17 cellular contexts compared by ENCODE assay signal in the genomic region with DNA sequence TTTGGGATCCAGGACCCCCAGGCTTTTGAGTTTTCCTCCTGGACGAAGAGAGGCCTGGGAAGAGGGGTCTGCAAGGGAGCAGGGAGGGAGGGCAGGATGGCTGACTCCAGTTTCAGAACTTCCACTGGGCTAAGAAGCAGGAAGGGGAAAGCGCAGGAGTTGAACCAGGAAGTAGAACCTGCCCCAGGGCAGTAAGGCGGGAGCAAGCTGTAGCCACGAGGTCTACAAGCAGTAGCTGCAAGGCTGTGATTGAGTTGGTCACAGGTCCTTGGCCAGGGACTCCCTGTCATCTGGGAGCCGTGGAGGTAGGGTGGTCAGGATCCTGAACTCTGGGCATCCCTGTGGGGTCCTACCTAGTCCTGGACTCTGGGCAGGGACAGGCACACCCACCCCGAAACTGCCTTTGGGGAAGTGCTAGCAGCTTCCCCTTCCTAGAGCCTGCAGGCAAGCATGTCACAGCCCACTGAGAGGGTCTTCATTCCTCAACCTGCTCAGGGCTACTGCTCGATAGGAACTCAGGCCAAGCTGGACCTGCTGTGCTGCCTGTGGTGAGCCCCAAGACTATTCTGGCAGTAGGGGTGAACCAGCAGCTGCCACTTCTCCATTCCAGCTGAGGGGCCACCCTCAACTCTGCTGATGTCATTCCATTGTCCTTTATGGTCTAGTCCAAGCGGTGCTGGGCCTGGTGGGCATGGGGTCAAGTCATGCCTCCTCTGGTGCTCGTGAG. TPM values are rescaled to one million over a fixed set of nuclear protein-coding genes. Genes with fewer than 3 reads are reported as not detected.
A peak's percentile ranks its signal among the peaks of the same experiment; 100 is the strongest.
DNase-seq lines count a peak whose midpoint lies in the region; ATAC-seq and TF ChIP-seq lines count a peak whose summit lies in the region.
"Had no signal": no experiment of that assay in that cellular context is flagged by ENCODE, and none has a peak within 500 bp of the region (broad histone marks: within the 10 kb centered on the region; RNA-seq: fewer than 3 reads in every experiment).

No MANE protein-coding gene starts in this region.

- TF ChIP-seq CTCF in HEK293 (tag by site-specific recombination; IDR thresholded peaks at IDR 0.05), result no peak
- no peak for TF ChIP-seq CTCF in OCI-LY3 (IDR thresholded peaks at IDR 0.05; ENCODE audit: low read depth, low read length)
- TF ChIP-seq CTCF in coronary artery (IDR thresholded peaks at IDR 0.05), result no peak

- CTCF ChIA-PET in HEK293 (lab: Yijun Ruan, JAX), result interaction anchor here (0.9 to 6.2 kb wide), 7 partner anchors 8 to 95 kb away, joined by 4 to 56 read pairs (median 6); no protein-coding TSS in a partner anchor

- no peaks in the 10 kb centered on the region for H3K9me3 ChIP-seq in HEK293 (ENCODE audit: control insufficient read depth, insufficient read depth, low read depth, low read length)
- no peaks in the 10 kb centered on the region for H3K9me3 ChIP-seq in OCI-LY3 (ENCODE audit: insufficient read depth, low read length)
- H3K9me3 ChIP-seq in esophagus (ENCODE audit: control insufficient read depth in 2 of 2, insufficient read depth in 1 of 2, low read depth in 1 of 2, low read length in 1 of 2), result no peaks in the 10 kb centered on the region
- H3K9me3 ChIP-seq: BE2C, left lung had no signal

- ATAC-seq in stimulated activated effector memory CD8-positive, alpha-beta T cell treated with anti-CD3 and anti-CD28 coated beads, Interleukin-12 subunit alpha, Interleukin-12 subunit beta, amount 100 ng/mL, for 72 hours, result no peak
- ATAC-seq: left lung had no signal

- H3K9ac ChIP-seq in OCI-LY3 (ENCODE audit: low read length), result peak overlapping the region; percentile 0; the same call in 1 of the 2 replicates

- H3K79me2 ChIP-seq in OCI-LY3 (ENCODE audit: low read length), result peaks cover 11% of the 10 kb centered on the region; the same call in 1 of the 2 replicates

- H3K4me1 Mint-ChIP-seq in stimulated activated effector memory CD8-positive, alpha-beta T cell treated with anti-CD3 and anti-CD28 coated beads, Interleukin-12 subunit alpha, Interleukin-12 subunit beta, amount 100 ng/mL, for 72 hours, result peaks cover 58% of the 10 kb centered on the region

- H2AFZ ChIP-seq in OCI-LY3 (ENCODE audit: low read depth, low read length), result no peak overlapping the region; the same call in 1 of the 2 replicates

- DNase-seq in stimulated activated effector memory CD8-positive, alpha-beta T cell treated with anti-CD3 and anti-CD28 coated beads, Interleukin-12 subunit alpha, Interleukin-12 subunit beta, amount 100 ng/mL, for 72 hours (ENCODE audit: low spot score in 2 of 2), result no peak
- DNase-seq in NCI-H2029 (lab: John Stamatoyannopoulos, UW) (no peak), HCEC 1CT (no peak), iPS-NIHi7 (ENCODE audit: extremely low spot score) (no peak), coronary artery (ENCODE audit: low spot score) (no peak)
- DNase-seq: activated CD4-positive, alpha-beta T cell treated with anti-CD3 and anti-CD28 coated beads for 48 hours; activated naive CD4-positive, alpha-beta T cell treated with anti-CD3 and anti-CD28 coated beads, Interleukin-2, amount 50 U/mL, for 16 hours; activated T-cell treated with anti-CD3 and anti-CD28 coated beads for 4 hours; BE2C; DMS79 treated with DMSO at 0.1 percent for 48 hours; left lung; NCI-H1092; NCI-H774 had no signal

- peak overlapping the region; percentile 27 for H3K4me2 ChIP-seq in OCI-LY3 (ENCODE audit: low read length)

- H3K27me3 ChIP-seq in OCI-LY3 (ENCODE audit: low read depth, low read length) (no peaks in the 10 kb centered on the region), esophagus (ENCODE audit: control insufficient read depth in 1 of 2, insufficient read depth in 2 of 2, low read length in 2 of 2) (no peaks in the 10 kb centered on the region)
- H3K27me3 ChIP-seq: BE2C had no signal

- H3K27ac Mint-ChIP-seq in stimulated activated effector memory CD8-positive, alpha-beta T cell treated with anti-CD3 and anti-CD28 coated beads, Interleukin-12 subunit alpha, Interleukin-12 subunit beta, amount 100 ng/mL, for 72 hours, result peak overlapping the region; percentile 30

- H3K27ac ChIP-seq in HEK293 (ENCODE audit: extremely low read depth, low read depth, low read length) (no peak overlapping the region), OCI-LY3 (ENCODE audit: low read length) (no peak overlapping the region), esophagus (ENCODE audit: low read depth in 2 of 2, low read length in 1 of 2) (peak overlapping the region; percentile 88 to 92), coronary artery (peak overlapping the region in 1 of 2 donors; percentile 33)

- H3K4me3 Mint-ChIP-seq in stimulated activated effector memory CD8-positive, alpha-beta T cell treated with anti-CD3 and anti-CD28 coated beads, Interleukin-12 subunit alpha, Interleukin-12 subunit beta, amount 100 ng/mL, for 72 hours, result no peak overlapping the region

- no peak overlapping the region for H3K4me3 ChIP-seq in HEK293 (ENCODE audit: low read depth, low read length)
- H3K4me3 ChIP-seq in OCI-LY3 (ENCODE audit: low read length), result peak overlapping the region; percentile 0; the same call in 1 of the 2 replicates
- H3K4me3 ChIP-seq in esophagus (ENCODE audit: low read depth in 1 of 2, low read length in 2 of 2), result no peak overlapping the region
- H3K4me3 ChIP-seq in coronary artery, result no peak overlapping the region
- H3K4me3 ChIP-seq: left lung had no signal

- POLR2A ChIA-PET in HEK293 (lab: Yijun Ruan, JAX), result interaction anchor here (0.8 kb wide), 1 partner anchor 16 kb away, joined by 3 read pairs; no protein-coding TSS in a partner anchor

- H3K36me3 Mint-ChIP-seq in stimulated activated effector memory CD8-positive, alpha-beta T cell treated with anti-CD3 and anti-CD28 coated beads, Interleukin-12 subunit alpha, Interleukin-12 subunit beta, amount 100 ng/mL, for 72 hours, result peaks cover 10% of the 10 kb centered on the region
- H3K36me3 Mint-ChIP-seq: brain had no signal

- H3K36me3 ChIP-seq in HEK293 (ENCODE audit: control insufficient read depth in 2 of 2, insufficient read depth in 1 of 2, low read length in 2 of 2), result no peaks in the 10 kb centered on the region
- H3K36me3 ChIP-seq in OCI-LY3 (replicated peaks; ENCODE audit: low read depth, low read length), result no peaks in the 10 kb centered on the region
- H3K36me3 ChIP-seq in esophagus (ENCODE audit: control insufficient read depth in 2 of 2, insufficient read depth in 2 of 2, low read length in 1 of 2), result no peaks in the 10 kb centered on the region
- H3K36me3 ChIP-seq: BE2C, left lung had no signal

- no peaks in the 10 kb centered on the region for H3K9me3 Mint-ChIP-seq in stimulated activated effector memory CD8-positive, alpha-beta T cell treated with anti-CD3 and anti-CD28 coated beads, Interleukin-12 subunit alpha, Interleukin-12 subunit beta, amount 100 ng/mL, for 72 hours

- no peaks in the 10 kb centered on the region for H4K20me1 ChIP-seq in OCI-LY3 (ENCODE audit: insufficient read depth, low read length)

- H3K4me1 ChIP-seq in HEK293 (ENCODE audit: control insufficient read depth, insufficient read depth, low read length), result peaks cover 3% of the 10 kb centered on the region; the same call in 1 of the 2 replicates
- H3K4me1 ChIP-seq in OCI-LY3 (ENCODE audit: low read length), result peaks cover 30% of the 10 kb centered on the region
- peaks cover 7 to 8% of the 10 kb centered on the region in 2 donors for H3K4me1 ChIP-seq in esophagus (ENCODE audit: control insufficient read depth in 2 of 2, insufficient read depth in 2 of 2, low read length in 1 of 2)
- H3K4me1 ChIP-seq: BE2C had no signal

- 79 to 81% methylated on average over 9 of the region's 9 CpGs for WGBS in esophagus, 2 donors

TF ChIP-seq in HEK293, 187 proteins besides CTCF, POLR2A, EP300 and RAD21 (continues in another document):
- peak; percentile 58 for TF ChIP-seq ZIC2 (tag by site-specific recombination; IDR thresholded peaks at IDR 0.05)
- TF ChIP-seq ZNF623 (tag by site-specific recombination; IDR thresholded peaks at IDR 0.05), result no peak
- TF ChIP-seq ZNF366 (tag by site-specific recombination; conservative IDR thresholded peaks at IDR 0.05), result no peak
- TF ChIP-seq, protein P1, sequence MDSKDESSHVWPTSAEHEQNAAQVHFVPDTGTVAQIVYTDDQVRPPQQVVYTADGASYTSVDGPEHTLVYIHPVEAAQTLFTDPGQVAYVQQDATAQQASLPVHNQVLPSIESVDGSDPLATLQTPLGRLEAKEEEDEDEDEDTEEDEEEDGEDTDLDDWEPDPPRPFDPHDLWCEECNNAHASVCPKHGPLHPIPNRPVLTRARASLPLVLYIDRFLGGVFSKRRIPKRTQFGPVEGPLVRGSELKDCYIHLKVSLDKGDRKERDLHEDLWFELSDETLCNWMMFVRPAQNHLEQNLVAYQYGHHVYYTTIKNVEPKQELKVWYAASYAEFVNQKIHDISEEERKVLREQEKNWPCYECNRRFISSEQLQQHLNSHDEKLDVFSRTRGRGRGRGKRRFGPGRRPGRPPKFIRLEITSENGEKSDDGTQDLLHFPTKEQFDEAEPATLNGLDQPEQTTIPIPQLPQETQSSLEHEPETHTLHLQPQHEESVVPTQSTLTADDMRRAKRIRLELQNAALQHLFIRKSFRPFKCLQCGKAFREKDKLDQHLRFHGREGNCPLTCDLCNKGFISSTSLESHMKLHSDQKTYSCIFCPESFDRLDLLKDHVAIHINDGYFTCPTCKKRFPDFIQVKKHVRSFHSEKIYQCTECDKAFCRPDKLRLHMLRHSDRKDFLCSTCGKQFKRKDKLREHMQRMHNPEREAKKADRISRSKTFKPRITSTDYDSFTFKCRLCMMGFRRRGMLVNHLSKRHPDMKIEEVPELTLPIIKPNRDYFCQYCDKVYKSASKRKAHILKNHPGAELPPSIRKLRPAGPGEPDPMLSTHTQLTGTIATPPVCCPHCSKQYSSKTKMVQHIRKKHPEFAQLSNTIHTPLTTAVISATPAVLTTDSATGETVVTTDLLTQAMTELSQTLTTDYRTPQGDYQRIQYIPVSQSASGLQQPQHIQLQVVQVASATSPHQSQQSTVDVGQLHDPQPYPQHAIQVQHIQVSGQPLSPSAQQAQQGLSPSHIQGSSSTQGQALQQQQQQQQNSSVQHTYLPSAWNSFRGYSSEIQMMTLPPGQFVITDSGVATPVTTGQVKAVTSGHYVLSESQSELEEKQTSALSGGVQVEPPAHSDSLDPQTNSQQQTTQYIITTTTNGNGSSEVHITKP (tag by site-specific recombination; IDR thresholded peaks at IDR 0.05), result peak; percentile 63
- TF ChIP-seq ZNF2 (tag by site-specific recombination; IDR thresholded peaks at IDR 0.05), result no peak

RNA-seq across cellular contexts. Expression of a gene that starts 5.7 kb away (rescaled TPM):
- 10 to 100 TPM; 52.2 to 61.8 TPM for polyA plus RNA-seq in esophagus

RNA-seq across cellular contexts. Expression of a gene that starts 25.2 kb away (rescaled TPM):
- under 1 TPM; 0.08 to 0.11 TPM for polyA plus RNA-seq in esophagus

RNA-seq across cellular contexts. Expression of a gene that starts 38.7 kb away (rescaled TPM):
- polyA plus RNA-seq in esophagus, result 1 to 10 TPM; 5.2 to 7.8 TPM

RNA-seq across cellular contexts. Expression of a gene that starts 38.9 kb away (rescaled TPM):
- polyA plus RNA-seq in esophagus, result under 1 TPM; 0.02 to 0.07 TPM

RNA-seq across cellular contexts. Expression of a gene that starts 48.6 kb away (rescaled TPM):
- under 1 TPM; 0.07 to 0.16 TPM for polyA plus RNA-seq in esophagus

Comparison
In these comparisons a context has a peak if more than half of its experiments do, and no peak if none do; other contexts are left out.
1. H3K27ac ChIP-seq: peak in esophagus (2 of 2); none in HEK293 (single experiment) and OCI-LY3 (single experiment).